ENCODE assay signal across 8 cellular contexts in genomic region chr9:129142115-129142514, GRCh38. TPM values are rescaled to one million over a fixed set of nuclear protein-coding genes. Genes with fewer than 3 reads are reported as not detected.
DNase-seq lines count a peak whose midpoint lies in the region; ATAC-seq, FAIRE-seq and TF ChIP-seq lines count a peak whose summit lies in the region.

No MANE protein-coding gene starts in this region.

- H4K91ac ChIP-seq in neuronal stem cell (ENCODE audit: low read depth, low read length, poor library complexity) = peak overlapping the region; percentile 40

- no peak for FAIRE-seq in H54 (lab: Jason Lieb, UNC)

- no peak for TF ChIP-seq POLR2A in H54 (IDR thresholded peaks at IDR 0.05; ENCODE audit: low read depth, low read length)

- H3K9me3 ChIP-seq in Loucy (ENCODE audit: insufficient read depth, low read depth, low read length) (no peaks in the 10 kb centered on the region), duodenal mucosa (ENCODE audit: control insufficient read depth in 1 of 2, low read length in 2 of 2) (no peaks in the 10 kb centered on the region), neuronal stem cell (replicated peaks in 1 of 2; ENCODE audit: control insufficient read depth in 2 of 2, insufficient read depth in 1 of 2, low read depth in 1 of 2, low read length in 2 of 2) (no peaks in the 10 kb centered on the region)

- peak overlapping the region; percentile 99 for H2BK5ac ChIP-seq in neuronal stem cell (ENCODE audit: low read length)

- H3K9ac ChIP-seq in Loucy (ENCODE audit: low read depth, low read length, poor library complexity, severe bottlenecking) = peak overlapping the region; percentile 100
- peak overlapping the region in 1 of 2 donors; percentile 28 for H3K9ac ChIP-seq in duodenal mucosa (ENCODE audit: low read depth in 1 of 2, low read length in 2 of 2)
- no peak overlapping the region for H3K9ac ChIP-seq in neuronal stem cell (ENCODE audit: low read depth, low read length, poor library complexity)

- DNase-seq in AG09309 (ENCODE audit: low read depth) (no peak), neuronal stem cell (ENCODE audit: low spot score) (no peak), islet precursor cell (no peak), H54 (ENCODE audit: insufficient read length, low spot score) (no peak), HPDE6-E6E7 (ENCODE audit: extremely low spot score) (no peak)

- no peaks in the 10 kb centered on the region for H3K27me3 ChIP-seq in Loucy (ENCODE audit: insufficient read depth, low read length, poor library complexity, severe bottlenecking)
- H3K27me3 ChIP-seq in duodenal mucosa (ENCODE audit: control insufficient read depth in 1 of 2, insufficient read depth in 2 of 2, low read length in 2 of 2) = no peaks in the 10 kb centered on the region
- no peaks in the 10 kb centered on the region for H3K27me3 ChIP-seq in neuronal stem cell (ENCODE audit: control insufficient read depth in 3 of 3, insufficient read depth in 3 of 3, low read depth in 1 of 3, low read length in 3 of 3)

- H2BK120ac ChIP-seq in neuronal stem cell (ENCODE audit: low read depth, low read length) = peak overlapping the region; percentile 69

- H3K36me3 ChIP-seq in Loucy (ENCODE audit: insufficient read depth, low read length) = peaks cover 15% of the 10 kb centered on the region; the same call in 1 of the 2 replicates
- peaks cover 8 to 21% of the 10 kb centered on the region in 2 donors for H3K36me3 ChIP-seq in duodenal mucosa (ENCODE audit: control insufficient read depth in 1 of 2, insufficient read depth in 2 of 2, low read length in 2 of 2)
- peaks cover 15 to 51% of the 10 kb centered on the region in 2 donors for H3K36me3 ChIP-seq in neuronal stem cell (replicated peaks in 1 of 2; ENCODE audit: control insufficient read depth in 2 of 2, insufficient read depth in 2 of 2, low read length in 2 of 2)

- peak overlapping the region; percentile 98 for H2AK5ac ChIP-seq in neuronal stem cell (ENCODE audit: low read depth, low read length)

- H3K79me2 ChIP-seq in Loucy (ENCODE audit: insufficient read depth, low read length) = peaks cover 19% of the 10 kb centered on the region

- no CpG with 5 or more reads among the region's 8 CpGs for WGBS in neuronal stem cell (ENCODE audit: extremely low coverage in 2 of 2, insufficient read length in 2 of 2, insufficient replicate concordance in 1 of 2), 2 donors

- peak overlapping the region; percentile 77 for H2BK12ac ChIP-seq in neuronal stem cell (ENCODE audit: low read length)

- H3K18ac ChIP-seq in neuronal stem cell (ENCODE audit: low read length) = peak overlapping the region; percentile 81

- H3K27ac ChIP-seq in duodenal mucosa (ENCODE audit: low read depth, low read length) (peak overlapping the region; percentile 48), neuronal stem cell (replicated peaks; ENCODE audit: low read length) (peak overlapping the region; percentile 33)

- H3K4ac ChIP-seq in neuronal stem cell (ENCODE audit: low read length) = no peak overlapping the region

- peak overlapping the region; percentile 46 for H2BK15ac ChIP-seq in neuronal stem cell (ENCODE audit: low read length)

- no peaks in the 10 kb centered on the region for H3K9me2 ChIP-seq in Loucy (replicated peaks; ENCODE audit: low read depth, low read length)

- TF ChIP-seq CTCF in AG09309 (IDR thresholded peaks at IDR 0.05; ENCODE audit: control insufficient read depth, insufficient read depth, low read depth, low read length, missing control alignments) = no peak
- no peak for TF ChIP-seq CTCF in Loucy (conservative IDR thresholded peaks at IDR 0.05; ENCODE audit: low read length)

- H3K4me2 ChIP-seq in Loucy (ENCODE audit: low read depth, low read length, poor library complexity, severe bottlenecking) = peak overlapping the region; percentile 80
- H3K4me2 ChIP-seq in neuronal stem cell (ENCODE audit: insufficient read depth, low read length, poor library complexity, severe bottlenecking) = no peak overlapping the region

- no peak overlapping the region for H4K8ac ChIP-seq in neuronal stem cell (ENCODE audit: low read depth, low read length)

- H3K4me1 ChIP-seq in Loucy (ENCODE audit: insufficient read depth, low read length, poor library complexity, severe bottlenecking) (peaks cover 37% of the 10 kb centered on the region), duodenal mucosa (ENCODE audit: control insufficient read depth in 1 of 2, insufficient read depth in 2 of 2, low read length in 2 of 2) (peaks cover 46 to 71% of the 10 kb centered on the region in 2 donors), neuronal stem cell (ENCODE audit: control insufficient read depth in 2 of 2, insufficient read depth in 1 of 2, low read depth in 1 of 2, low read length in 2 of 2) (peaks cover 56 to 71% of the 10 kb centered on the region in 2 donors)

- peaks cover 3% of the 10 kb centered on the region for H4K20me1 ChIP-seq in Loucy (ENCODE audit: insufficient read depth, low read length, poor library complexity, severe bottlenecking)

- no peak for ATAC-seq in HG03280 (IDR thresholded peaks at IDR 0.05; ENCODE audit: unreplicated experiment)

- peaks cover 9% of the 10 kb centered on the region for H3K79me1 ChIP-seq in neuronal stem cell (ENCODE audit: low read depth, low read length)

- peak overlapping the region; percentile 52 for H3K23ac ChIP-seq in neuronal stem cell (ENCODE audit: low read depth, low read length, poor library complexity)

- H3K4me3 ChIP-seq in AG09309 (ENCODE audit: control insufficient read depth, low read depth, low read length) (peak overlapping the region; percentile 14), Loucy (ENCODE audit: low read length, poor library complexity, severe bottlenecking) (peak overlapping the region; percentile 82), duodenal mucosa (ENCODE audit: low read depth in 1 of 2, low read length in 2 of 2) (no peak overlapping the region), neuronal stem cell (ENCODE audit: low read length in 2 of 2) (no peak overlapping the region)

- 0 out of 2 replicates have a peak, but pooled peaks cover 3% of the 10 kb centered on the region for H3F3A ChIP-seq in Loucy (ENCODE audit: low read depth)

- H2AFZ ChIP-seq in Loucy (ENCODE audit: low read length) (no peak overlapping the region), neuronal stem cell (ENCODE audit: low read length) (no peak overlapping the region)

- H3K14ac ChIP-seq in neuronal stem cell (ENCODE audit: low read length) = no peak overlapping the region

RNA-seq across cellular contexts. Expression of gene PTPA, which starts 30.9 kb away (rescaled TPM):
- polyA plus RNA-seq in neuronal stem cell (2013, experiment 1 of 2) = 74.5 TPM
- 76.7 TPM for polyA plus RNA-seq in neuronal stem cell (2013, experiment 2 of 2)

RNA-seq across cellular contexts. Expression of gene CRAT, which starts 31.5 kb away (rescaled TPM):
- polyA plus RNA-seq in neuronal stem cell (2013, experiment 1 of 2) = 12.9 TPM
- polyA plus RNA-seq in neuronal stem cell (2013, experiment 2 of 2) = 12.1 TPM

RNA-seq across cellular contexts. Expression of gene IER5L, which starts 35.9 kb away (rescaled TPM):
- 15.9 TPM for polyA plus RNA-seq in neuronal stem cell (2013, experiment 1 of 2)
- polyA plus RNA-seq in neuronal stem cell (2013, experiment 2 of 2) = 15.2 TPM

Comparison
In these comparisons a context has a peak if more than half of its experiments do, and no peak if none do; other contexts are left out.
1. H3K4me3 ChIP-seq: peak in AG09309 (single experiment) and Loucy (single experiment); none in duodenal mucosa (0 of 2) and neuronal stem cell (0 of 2).